20 cellular contexts compared by ENCODE assay signal in the genomic region with DNA sequence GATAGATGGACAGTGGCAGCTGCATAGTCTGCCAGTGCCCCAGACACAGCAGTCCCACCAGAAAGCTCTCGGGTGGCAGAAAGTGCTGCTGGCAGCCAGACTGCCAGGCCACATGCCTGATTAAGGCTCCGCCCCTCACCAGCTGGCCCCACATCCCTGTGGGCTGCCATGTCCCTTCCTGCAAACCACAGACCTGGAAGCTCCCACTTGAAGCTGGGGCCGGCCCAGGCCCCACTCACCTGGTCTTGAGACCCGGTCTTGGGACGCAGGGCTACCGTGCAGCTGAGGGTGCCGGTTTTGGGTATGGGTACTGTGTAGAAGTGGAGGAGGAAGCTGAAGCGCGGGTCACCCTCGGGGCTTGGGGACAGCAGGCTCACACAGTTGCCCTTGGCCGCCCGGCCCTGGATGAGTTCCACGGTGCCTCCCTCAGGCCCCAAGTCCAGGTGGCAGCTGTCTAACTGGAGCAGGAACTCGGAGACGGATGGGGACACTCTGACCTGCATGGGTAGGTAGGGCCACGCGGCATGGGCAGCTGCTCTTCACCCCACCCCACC. TPM values are rescaled to one million over a fixed set of nuclear protein-coding genes. Genes with fewer than 3 reads are reported as not detected.
DNase-seq lines count a peak whose midpoint lies in the region; ATAC-seq lines count a peak whose summit lies in the region.
"Had no signal": no experiment of that assay in that cellular context is flagged by ENCODE, and none has a peak within 500 bp of the region (broad histone marks: within the 10 kb centered on the region; RNA-seq: fewer than 3 reads in every experiment).

No MANE protein-coding gene starts in this region.

- POLR2A ChIA-PET in T-cell (lab: Charles Lee) = no interaction called here

- 77% methylated on average over 17 of the region's 17 CpGs for WGBS in right cardiac atrium

- no peaks in the 10 kb centered on the region for H3K4me1 ChIP-seq in right cardiac atrium (ENCODE audit: control insufficient read depth, insufficient read depth, low read length)
- H3K4me1 ChIP-seq: foreskin keratinocyte, upper lobe of right lung had no signal

- peak; percentile 3 for ATAC-seq in Right ventricle myocardium superior (ENCODE audit: poor library complexity)
- no peak for ATAC-seq in left ventricle myocardium superior
- peak in 1 of 4 experiments; percentile 25 for ATAC-seq in T-cell (replicated peaks in 1 of 4)
- no peak for ATAC-seq in right cardiac atrium
- ATAC-seq in stimulated activated effector memory CD8-positive, alpha-beta T cell treated with anti-CD3 and anti-CD28 coated beads, Interleukin-12 subunit alpha, Interleukin-12 subunit beta, amount 100 ng/mL, for 72 hours = no peak
- ATAC-seq in GM19023 (IDR thresholded peaks at IDR 0.05; ENCODE audit: unreplicated experiment) = no peak
- ATAC-seq in GM19463 (IDR thresholded peaks at IDR 0.05; ENCODE audit: unreplicated experiment) = no peak
- ATAC-seq: body of pancreas, foreskin keratinocyte, upper lobe of right lung had no signal

- no peaks in the 10 kb centered on the region for H3K27me3 Mint-ChIP-seq in T-cell

- H3K27ac Mint-ChIP-seq in T-cell = peak overlapping the region; percentile 23 to 36
- H3K27ac Mint-ChIP-seq in stimulated activated effector memory CD8-positive, alpha-beta T cell treated with anti-CD3 and anti-CD28 coated beads, Interleukin-12 subunit alpha, Interleukin-12 subunit beta, amount 100 ng/mL, for 72 hours = peak overlapping the region; percentile 88

- peak overlapping the region; percentile 6 for H3K27ac ChIP-seq in right cardiac atrium (ENCODE audit: low read length)
- H3K27ac ChIP-seq: body of pancreas, foreskin keratinocyte, PC-9, upper lobe of right lung had no signal

- no peaks in the 10 kb centered on the region for H3K9me3 Mint-ChIP-seq in T-cell
- H3K9me3 Mint-ChIP-seq in stimulated activated effector memory CD8-positive, alpha-beta T cell treated with anti-CD3 and anti-CD28 coated beads, Interleukin-12 subunit alpha, Interleukin-12 subunit beta, amount 100 ng/mL, for 72 hours = no peaks in the 10 kb centered on the region
- H3K9me3 Mint-ChIP-seq: activated T-helper 1 cell treated with anti-CD3 and anti-CD28 coated beads, Interleukin-12 subunit alpha, Interleukin-12 subunit beta, Interleukin-2, Interleukin-4 antibody, amounts not matched to agents 30 ng/mL and 10 ng/mL and 1 ng/mL, durations not matched to agents 14 hours and 24 hours and 36 hours; immature natural killer cell had no signal

- H3K4me3 Mint-ChIP-seq in T-cell = no peak overlapping the region
- H3K4me3 Mint-ChIP-seq in stimulated activated effector memory CD8-positive, alpha-beta T cell treated with anti-CD3 and anti-CD28 coated beads, Interleukin-12 subunit alpha, Interleukin-12 subunit beta, amount 100 ng/mL, for 72 hours = no peak overlapping the region
- H3K4me3 Mint-ChIP-seq: activated T-helper 1 cell treated with anti-CD3 and anti-CD28 coated beads, Interleukin-12 subunit alpha, Interleukin-12 subunit beta, Interleukin-2, Interleukin-4 antibody, amounts not matched to agents 30 ng/mL and 10 ng/mL and 1 ng/mL, durations not matched to agents 14 hours and 24 hours and 36 hours; immature natural killer cell had no signal

- H3K9me3 ChIP-seq in right cardiac atrium (ENCODE audit: control insufficient read depth, low read length) = no peaks in the 10 kb centered on the region
- H3K9me3 ChIP-seq: body of pancreas, upper lobe of right lung had no signal

- CTCF ChIA-PET in T-cell (lab: Charles Lee) = no interaction called here

- no peak overlapping the region for H3K4me3 ChIP-seq in right cardiac atrium (ENCODE audit: low read length)
- H3K4me3 ChIP-seq: body of pancreas, PC-9, upper lobe of right lung had no signal

- no peaks in the 10 kb centered on the region for H3K27me3 ChIP-seq in right cardiac atrium (ENCODE audit: control insufficient read depth, insufficient read depth)
- H3K27me3 ChIP-seq: body of pancreas, foreskin keratinocyte, upper lobe of right lung had no signal

- no peaks in the 10 kb centered on the region for H3K4me1 Mint-ChIP-seq in T-cell
- peaks cover 6% of the 10 kb centered on the region for H3K4me1 Mint-ChIP-seq in stimulated activated effector memory CD8-positive, alpha-beta T cell treated with anti-CD3 and anti-CD28 coated beads, Interleukin-12 subunit alpha, Interleukin-12 subunit beta, amount 100 ng/mL, for 72 hours

- no peak for DNase-seq in Right ventricle myocardium superior
- no peak for DNase-seq in left ventricle myocardium superior
- DNase-seq in T-cell = no peak
- peak in 1 of 3 donors; percentile 67 for DNase-seq in right cardiac atrium
- DNase-seq in stimulated activated effector memory CD8-positive, alpha-beta T cell treated with anti-CD3 and anti-CD28 coated beads, Interleukin-12 subunit alpha, Interleukin-12 subunit beta, amount 100 ng/mL, for 72 hours (ENCODE audit: low spot score in 2 of 2) = no peak
- DNase-seq in activated CD4-positive, alpha-beta T cell treated with anti-CD3 and anti-CD28 coated beads, Interleukin-2, amount 50 U/mL, for 1 hour = no peak
- DNase-seq: activated CD4-positive, alpha-beta T cell treated with anti-CD3 and anti-CD28 coated beads for 48 hours; body of pancreas; DMS79 treated with DMSO at 0.1 percent for 48 hours; effector memory CD4-positive, alpha-beta T cell; foreskin keratinocyte; immature natural killer cell; MM.1S; NCI-H345; PC-9; upper lobe of right lung had no signal

- intact Hi-C loops in Right ventricle myocardium superior (cut with DNase I) = no loop called here
- intact Hi-C loops in left ventricle myocardium superior (cut with micrococcal nuclease) = no loop called here
- intact Hi-C loops in right cardiac atrium (cut with DNase I) = no loop called here

- H3K36me3 Mint-ChIP-seq in T-cell = peaks cover 15% of the 10 kb centered on the region
- H3K36me3 Mint-ChIP-seq in stimulated activated effector memory CD8-positive, alpha-beta T cell treated with anti-CD3 and anti-CD28 coated beads, Interleukin-12 subunit alpha, Interleukin-12 subunit beta, amount 100 ng/mL, for 72 hours = peaks cover 61% of the 10 kb centered on the region

RNA-seq across cellular contexts. Expression of gene FPGS, which starts 15.3 kb away (rescaled TPM):
- 31.5 TPM for total RNA-seq in Right ventricle myocardium superior
- 31.9 TPM for total RNA-seq in left ventricle myocardium superior
- total RNA-seq in T-cell = 100 to 1,000 TPM in 3 of 5 donors, 10 to 100 TPM in 2; 78.4 to 151 (median 139) TPM
- total RNA-seq in right cardiac atrium = 10 to 100 TPM; 34.1 to 53.1 (median 45.6) TPM
- polyA plus RNA-seq in right cardiac atrium = 30.1 TPM

RNA-seq across cellular contexts. Expression of gene CDK9, which starts 32.1 kb away (rescaled TPM):
- total RNA-seq in Right ventricle myocardium superior = 44.4 TPM
- total RNA-seq in left ventricle myocardium superior = 48.4 TPM
- total RNA-seq in T-cell = 100 to 1,000 TPM; 108 to 159 (median 147) TPM
- total RNA-seq in right cardiac atrium = 10 to 100 TPM; 49.0 to 62.5 (median 58.6) TPM
- 37.3 TPM for polyA plus RNA-seq in right cardiac atrium

RNA-seq across cellular contexts. Expression of gene ENG, which starts 36.5 kb away (rescaled TPM):
- total RNA-seq in Right ventricle myocardium superior = 118 TPM
- total RNA-seq in left ventricle myocardium superior = 134 TPM
- 10 to 100 TPM in 1 of 5 donors, 1 to 10 TPM in 4; 6.8 to 16.7 (median 8.8) TPM for total RNA-seq in T-cell
- 100 to 1,000 TPM; 275 to 462 (median 364) TPM for total RNA-seq in right cardiac atrium
- 362 TPM for polyA plus RNA-seq in right cardiac atrium

RNA-seq across cellular contexts. Expression of gene SH2D3C, which starts 39.5 kb away (rescaled TPM):
- 18.2 TPM for total RNA-seq in Right ventricle myocardium superior
- 18.3 TPM for total RNA-seq in left ventricle myocardium superior
- total RNA-seq in T-cell = 10 to 100 TPM; 31.6 to 48.7 (median 47.7) TPM
- total RNA-seq in right cardiac atrium = 10 to 100 TPM in 3 of 4 donors, 1 to 10 TPM in 1; 9.4 to 15.5 (median 12.7) TPM
- 17.4 TPM for polyA plus RNA-seq in right cardiac atrium
- total RNA-seq: HT-29 had no signal

RNA-seq across cellular contexts. Expression of gene AK1, which starts 59.5 kb away (rescaled TPM):
- total RNA-seq in Right ventricle myocardium superior = 932 TPM
- total RNA-seq in left ventricle myocardium superior = 853 TPM
- 10 to 100 TPM; 40.5 to 54.9 (median 50.4) TPM for total RNA-seq in T-cell
- 100 to 1,000 TPM; 630 to 722 (median 659) TPM for total RNA-seq in right cardiac atrium
- polyA plus RNA-seq in right cardiac atrium = 811 TPM
